ENCODE assay signal across 15 cellular contexts in the genomic region with DNA sequence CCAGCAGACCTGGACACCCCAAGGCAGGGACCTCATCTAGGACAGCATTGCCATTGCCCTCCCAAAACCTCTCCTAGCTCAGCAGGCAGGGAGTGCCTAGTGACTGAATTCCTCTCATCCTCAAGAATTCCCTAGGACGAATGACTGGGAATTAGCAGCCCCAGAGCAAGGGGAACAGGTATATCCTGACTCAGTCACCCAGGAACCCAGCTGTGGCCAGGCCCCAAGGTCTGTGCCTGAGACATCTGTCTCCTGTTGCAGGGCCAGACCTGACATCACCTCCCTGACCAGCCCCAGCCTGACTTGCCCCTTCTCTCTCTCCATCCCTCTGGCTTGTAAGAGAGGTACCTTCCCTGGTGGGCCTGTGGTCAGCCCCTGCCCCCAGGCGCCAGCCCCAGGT. TPM values are rescaled to one million over a fixed set of nuclear protein-coding genes. Genes with fewer than 3 reads are reported as not detected.
A peak's percentile ranks its signal among the peaks of the same experiment; 100 is the strongest.
DNase-seq lines count a peak whose midpoint lies in the region; ATAC-seq and TF ChIP-seq lines count a peak whose summit lies in the region.
"Had no signal": no experiment of that assay in that cellular context is flagged by ENCODE, and none has a peak within 500 bp of the region (broad histone marks: within the 10 kb centered on the region; RNA-seq: fewer than 3 reads in every experiment).

No MANE protein-coding gene starts in this region.

- peaks cover 8% of the 10 kb centered on the region for H3K36me3 Mint-ChIP-seq in activated CD8-positive, alpha-beta memory T cell treated with anti-CD3 and anti-CD28 coated beads, Interleukin-2, amount 10 ng/mL, durations not matched to agents 7 days and 5 days
- H3K36me3 Mint-ChIP-seq in endodermal cell (ENCODE audit: low read depth) = peaks cover 21% of the 10 kb centered on the region
- H3K36me3 Mint-ChIP-seq: natural killer cell treated with Interleukin-12 subunit alpha and Interleukin-12 subunit beta and Interleukin-15 and Interleukin-18, amount 100 ng/mL, for 72 hours had no signal

- H4K91ac ChIP-seq in trophoblast cell (ENCODE audit: low read depth, low read length) = peak overlapping the region; percentile 56

- H3K27ac ChIP-seq in endodermal cell (ENCODE audit: low read depth, low read length) (no peak overlapping the region), trophoblast cell (ENCODE audit: low read depth, low read length) (peak overlapping the region; percentile 52), stomach (peak overlapping the region in 2 of 5 donors; percentile 35 to 44)
- H3K27ac ChIP-seq: A549, left lung had no signal

- 87 to 89% methylated on average over 1 to 2 of the region's 2 CpGs for WGBS in endodermal cell (ENCODE audit: insufficient coverage in 1 of 2, insufficient read length in 1 of 2), 2 experiments
- no CpG with 5 or more reads among the region's 2 CpGs for WGBS in trophoblast cell (ENCODE audit: extremely low coverage, insufficient coverage, insufficient read length)
- WGBS in stomach, 5 donors = 72 to 88% (median 83%) methylated on average over 2 of the region's 2 CpGs
- 82 to 83% methylated on average over 2 of the region's 2 CpGs for WGBS in lower leg skin, 2 donors

- peak overlapping the region; percentile 44 for H2BK120ac ChIP-seq in trophoblast cell (ENCODE audit: insufficient read depth, low read length, poor library complexity)

- no peak overlapping the region for H3K4me2 ChIP-seq in trophoblast cell (ENCODE audit: low read length)
- H3K4me2 ChIP-seq: A549 had no signal

- H3K36me3 ChIP-seq in endodermal cell (ENCODE audit: control insufficient read depth, insufficient read depth, low read length) = peaks cover 16% of the 10 kb centered on the region
- H3K36me3 ChIP-seq in trophoblast cell (ENCODE audit: control insufficient read depth in 1 of 2, insufficient read depth in 2 of 2, low read length in 2 of 2) = peaks cover 0 to 5% of the 10 kb centered on the region in 2 experiments
- H3K36me3 ChIP-seq in stomach = peaks cover 0 to 29% (median 13%) of the 10 kb centered on the region in 4 donors
- H3K36me3 ChIP-seq: uterus had no signal

- H3K27ac Mint-ChIP-seq in activated CD8-positive, alpha-beta memory T cell treated with anti-CD3 and anti-CD28 coated beads, Interleukin-2, amount 10 ng/mL, durations not matched to agents 7 days and 5 days = peak overlapping the region; percentile 36
- H3K27ac Mint-ChIP-seq in endodermal cell = peak overlapping the region; percentile 44

- no peak overlapping the region for H2BK12ac ChIP-seq in trophoblast cell (ENCODE audit: low read length)

- H3K4me3 ChIP-seq in endodermal cell (ENCODE audit: low read length) (no peak overlapping the region), trophoblast cell (ENCODE audit: low read depth, low read length) (no peak overlapping the region), stomach (no peak overlapping the region), lower leg skin (ENCODE audit: low read depth, poor library complexity, severe bottlenecking) (no peak overlapping the region)
- H3K4me3 ChIP-seq: A549, esophagus squamous epithelium, left lung, uterus had no signal

- H3K79me1 ChIP-seq in trophoblast cell (ENCODE audit: low read length) = peaks cover 26% of the 10 kb centered on the region

- no peak overlapping the region for H3K9ac ChIP-seq in endodermal cell (ENCODE audit: extremely low read depth, low read length, poor library complexity, severe bottlenecking)
- no peak overlapping the region for H3K9ac ChIP-seq in trophoblast cell (ENCODE audit: low read length)

- H4K12ac ChIP-seq in trophoblast cell (ENCODE audit: low read depth, low read length) = no peak overlapping the region

- peaks cover 2% of the 10 kb centered on the region for H3K79me2 ChIP-seq in trophoblast cell (ENCODE audit: control insufficient read depth, insufficient read depth, low read length, poor library complexity)

- no peaks in the 10 kb centered on the region for H3K9me3 ChIP-seq in endodermal cell (ENCODE audit: control insufficient read depth, low read length)
- peaks cover 2% of the 10 kb centered on the region for H3K9me3 ChIP-seq in trophoblast cell (ENCODE audit: insufficient read depth, low read depth, low read length)
- no peaks in the 10 kb centered on the region for H3K9me3 ChIP-seq in stomach
- H3K9me3 ChIP-seq: A549, esophagus squamous epithelium, left lung, uterus had no signal

- no peak overlapping the region for H2AFZ ChIP-seq in trophoblast cell (ENCODE audit: insufficient read depth, low read length, poor library complexity)

- peaks cover 37% of the 10 kb centered on the region for H3K4me1 Mint-ChIP-seq in activated CD8-positive, alpha-beta memory T cell treated with anti-CD3 and anti-CD28 coated beads, Interleukin-2, amount 10 ng/mL, durations not matched to agents 7 days and 5 days
- H3K4me1 Mint-ChIP-seq in endodermal cell = peaks cover 10% of the 10 kb centered on the region

- H3K4me3 Mint-ChIP-seq in activated CD8-positive, alpha-beta memory T cell treated with anti-CD3 and anti-CD28 coated beads, Interleukin-2, amount 10 ng/mL, durations not matched to agents 7 days and 5 days = no peak overlapping the region
- H3K4me3 Mint-ChIP-seq in endodermal cell = no peak overlapping the region
- H3K4me3 Mint-ChIP-seq: natural killer cell treated with Interleukin-12 subunit alpha and Interleukin-12 subunit beta and Interleukin-15 and Interleukin-18, amount 100 ng/mL, for 72 hours had no signal

- H3K4me1 ChIP-seq in endodermal cell (ENCODE audit: control insufficient read depth, insufficient read depth, low read length) (peaks cover 16% of the 10 kb centered on the region), trophoblast cell (ENCODE audit: control insufficient read depth in 1 of 2, insufficient read depth in 2 of 2, low read length in 2 of 2) (peaks cover 22 to 37% of the 10 kb centered on the region in 2 experiments), stomach (peaks cover 42 to 88% (median 72%) of the 10 kb centered on the region in 4 donors)

- H3K9me3 Mint-ChIP-seq in activated CD8-positive, alpha-beta memory T cell treated with anti-CD3 and anti-CD28 coated beads, Interleukin-2, amount 10 ng/mL, durations not matched to agents 7 days and 5 days (ENCODE audit: low read depth) = no peaks in the 10 kb centered on the region
- H3K9me3 Mint-ChIP-seq in endodermal cell = no peaks in the 10 kb centered on the region
- H3K9me3 Mint-ChIP-seq: natural killer cell treated with Interleukin-12 subunit alpha and Interleukin-12 subunit beta and Interleukin-15 and Interleukin-18, amount 100 ng/mL, for 72 hours had no signal

- H2AK5ac ChIP-seq in trophoblast cell (ENCODE audit: low read length) = no peak overlapping the region

- intact Hi-C loops in stomach (cut with DNase I; ENCODE audit: low total_unique reads) = no loop called here
- intact Hi-C loops in lower leg skin (cut with DNase I; ENCODE audit: low total_unique reads) = no loop called here

- H3K27me3 Mint-ChIP-seq in activated CD8-positive, alpha-beta memory T cell treated with anti-CD3 and anti-CD28 coated beads, Interleukin-2, amount 10 ng/mL, durations not matched to agents 7 days and 5 days = no peaks in the 10 kb centered on the region
- no peaks in the 10 kb centered on the region for H3K27me3 Mint-ChIP-seq in endodermal cell (ENCODE audit: insufficient read depth)
- H3K27me3 Mint-ChIP-seq: natural killer cell treated with Interleukin-12 subunit alpha and Interleukin-12 subunit beta and Interleukin-15 and Interleukin-18, amount 100 ng/mL, for 72 hours had no signal

- H3K4ac ChIP-seq in trophoblast cell (ENCODE audit: low read depth, low read length) = no peak overlapping the region

- TF ChIP-seq EP300 in stomach (IDR thresholded peaks at IDR 0.05) = no peak

- peak overlapping the region; percentile 38 for H3K14ac ChIP-seq in trophoblast cell (ENCODE audit: low read length)

- H3K18ac ChIP-seq in trophoblast cell (ENCODE audit: low read length) = peak overlapping the region; percentile 15

- TF ChIP-seq CTCF in endodermal cell (conservative IDR thresholded peaks at IDR 0.05) (no peak), stomach (IDR thresholded peaks at IDR 0.05) (no peak), lower leg skin (IDR thresholded peaks at IDR 0.05) (no peak)

- TF ChIP-seq POLR2A in stomach (IDR thresholded peaks at IDR 0.05) = no peak
- no peak for TF ChIP-seq POLR2A in lower leg skin (IDR thresholded peaks at IDR 0.05)

- H2BK5ac ChIP-seq in trophoblast cell (ENCODE audit: low read depth, low read length, poor library complexity) = no peak overlapping the region

- ATAC-seq in activated CD8-positive, alpha-beta memory T cell treated with anti-CD3 and anti-CD28 coated beads, Interleukin-2, amount 10 ng/mL, durations not matched to agents 7 days and 5 days = no peak
- ATAC-seq in GM18858 (IDR thresholded peaks at IDR 0.05; ENCODE audit: unreplicated experiment) = no peak
- ATAC-seq: A549, left lung had no signal

- H3K27me3 ChIP-seq in endodermal cell (ENCODE audit: control insufficient read depth, insufficient read depth, low read length, poor library complexity, severe bottlenecking) (no peaks in the 10 kb centered on the region), trophoblast cell (ENCODE audit: insufficient read depth, low read length) (no peaks in the 10 kb centered on the region), stomach (no peaks in the 10 kb centered on the region)
- H3K27me3 ChIP-seq: esophagus squamous epithelium, left lung, uterus had no signal

- H3K23ac ChIP-seq in trophoblast cell (ENCODE audit: low read length) = no peak overlapping the region

- DNase-seq in activated CD8-positive, alpha-beta memory T cell treated with anti-CD3 and anti-CD28 coated beads, Interleukin-2, amount 10 ng/mL, durations not matched to agents 7 days and 5 days = no peak
- DNase-seq in activated CD8-positive, alpha-beta memory T cell treated with anti-CD3 and anti-CD28 coated beads for 24 hours = no peak
- DNase-seq in NCI-H69 (lab: John Stamatoyannopoulos, UW) (peak; percentile 37), endodermal cell (no peak), trophoblast cell (peak; percentile 71 to 72), stomach (no peak), lower leg skin (ENCODE audit: low spot score in 2 of 2) (no peak)
- DNase-seq: esophagus squamous epithelium, hippocampal formation, left lung, NCI-H1105, uterus had no signal

- H4K8ac ChIP-seq in trophoblast cell (ENCODE audit: low read depth, low read length) = no peak overlapping the region

- CTCF ChIA-PET in activated CD8-positive, alpha-beta memory T cell treated with anti-CD3 and anti-CD28 coated beads, Interleukin-2, amount 10 ng/mL, durations not matched to agents 7 days and 5 days (lab: Charles Lee) = interaction anchor here (7.0 kb wide), 1 partner anchor 14 kb away, joined by 63 read pairs; no protein-coding TSS in a partner anchor

RNA-seq across cellular contexts. Expression of a gene that starts 39.0 kb away (rescaled TPM):
- total RNA-seq in activated CD8-positive, alpha-beta memory T cell treated with anti-CD3 and anti-CD28 coated beads, Interleukin-2, amount 10 ng/mL, durations not matched to agents 7 days and 5 days = under 1 TPM; 0.52 to 0.96 TPM
- total RNA-seq in endodermal cell (1 to 10 TPM in 1 of 2 donors, under 1 TPM in 1; 0.40 to 1.6 TPM), stomach (10 to 100 TPM in 3 of 5 donors, 1 to 10 TPM in 1, under 1 TPM in 1; 0.58 to 29.9 (median 17.5) TPM), lower leg skin (10 to 100 TPM; 18.3 to 74.3 (median 27.0) TPM)
- polyA plus RNA-seq in endodermal cell (2013, experiment 1 of 2) = 2.9 TPM
- polyA plus RNA-seq in endodermal cell (2013, experiment 2 of 2) = 2.2 TPM
- 36.0 and 40.8 TPM in 2 replicates for polyA plus RNA-seq in trophoblast cell (2013)
- polyA plus RNA-seq in stomach = 1 to 10 TPM; 2.6 to 5.7 (median 3.2) TPM

Comparison
In these comparisons a context has a peak if more than half of its experiments do, and no peak if none do; other contexts are left out.
1. DNase-seq: peak in NCI-H69 (single experiment) and trophoblast cell (2 of 2); none in activated CD8-positive, alpha-beta memory T cell treated with anti-CD3 and anti-CD28 coated beads, Interleukin-2, amount 10 ng/mL, durations not matched to agents 7 days and 5 days (single experiment), activated CD8-positive, alpha-beta memory T cell treated with anti-CD3 and anti-CD28 coated beads for 24 hours (single experiment), endodermal cell (single experiment), stomach (single experiment) and lower leg skin (0 of 2).